Comparison of ENCODE assay signal across 20 cellular contexts in the genomic region with DNA sequence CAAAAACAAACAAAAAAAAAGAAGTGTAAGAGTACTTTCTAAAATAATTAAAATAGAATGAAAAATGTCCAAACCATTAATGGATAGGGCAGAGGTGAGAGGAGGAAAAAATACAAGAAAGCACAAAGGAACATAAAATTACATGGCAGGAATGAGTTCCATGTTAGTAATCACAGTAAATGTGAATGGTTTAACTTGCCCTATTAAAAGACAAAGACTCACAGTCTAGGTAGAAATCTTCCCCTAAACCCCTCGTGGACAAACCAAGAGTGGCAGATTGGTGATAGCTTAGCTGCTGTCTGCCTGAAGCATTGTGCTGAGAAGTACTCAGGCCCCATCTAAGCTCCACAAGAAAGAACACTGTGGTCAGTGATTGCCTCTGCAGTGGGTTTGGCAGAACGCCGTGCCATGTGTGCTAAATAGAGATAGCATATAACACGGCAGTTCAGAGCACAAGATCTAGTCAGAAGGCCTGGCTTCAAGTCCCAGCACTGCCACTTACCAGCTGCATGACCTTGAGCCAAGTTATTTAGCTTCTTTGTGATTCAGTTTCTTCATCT.
"Had no signal": no experiment of that assay in that cellular context is flagged by ENCODE, and none has a peak within 500 bp of the region (broad histone marks: within the 10 kb centered on the region; RNA-seq: fewer than 3 reads in every experiment).

No MANE protein-coding gene starts in this region.

- H3K27me3 ChIP-seq: body of pancreas, cardiac muscle cell, heart right ventricle, sigmoid colon had no signal

- H3K4me1 Mint-ChIP-seq: endodermal cell had no signal

- H3K27ac ChIP-seq: body of pancreas, cardiac muscle cell, epithelial cell of prostate, heart right ventricle, sigmoid colon had no signal

- H3K4me3 ChIP-seq: body of pancreas, cardiac muscle cell, heart right ventricle, sigmoid colon, smooth muscle cell had no signal

- H3K4me3 Mint-ChIP-seq: activated CD4-positive, alpha-beta T cell treated with anti-CD3 and anti-CD28 coated beads, Interleukin-2, amount 10 ng/mL, durations not matched to agents 7 days and 5 days; activated CD8-positive, alpha-beta memory T cell treated with anti-CD3 and anti-CD28 coated beads, Interleukin-2, amount 10 ng/mL, durations not matched to agents 7 days and 5 days; activated CD8-positive, alpha-beta T cell treated with anti-CD3 and anti-CD28 coated beads for 36 hours; endodermal cell had no signal

- H3K27me3 Mint-ChIP-seq: activated CD4-positive, alpha-beta T cell treated with anti-CD3 and anti-CD28 coated beads, Interleukin-2, amount 10 ng/mL, durations not matched to agents 7 days and 5 days; activated CD8-positive, alpha-beta memory T cell treated with anti-CD3 and anti-CD28 coated beads, Interleukin-2, amount 10 ng/mL, durations not matched to agents 7 days and 5 days; activated CD8-positive, alpha-beta T cell treated with anti-CD3 and anti-CD28 coated beads for 36 hours had no signal

- DNase-seq: activated CD4-positive, alpha-beta T cell treated with anti-CD3 and anti-CD28 coated beads, Interleukin-2, amount 10 ng/mL, durations not matched to agents 7 days and 5 days; activated CD8-positive, alpha-beta memory T cell treated with anti-CD3 and anti-CD28 coated beads, Interleukin-2, amount 10 ng/mL, durations not matched to agents 7 days and 5 days; activated CD8-positive, alpha-beta T cell treated with anti-CD3 and anti-CD28 coated beads for 36 hours; activated gamma-delta T cell; activated naive CD4-positive, alpha-beta T cell treated with anti-CD3 and anti-CD28 coated beads, Interleukin-2, amount 50 U/mL, for 16 hours; activated T-cell treated with anti-CD3 and anti-CD28 coated beads for 4 hours; body of pancreas; cortex of kidney; endodermal cell; heart right ventricle; islet precursor cell; left cardiac atrium; midbrain; occipital lobe; sigmoid colon; stimulated activated CD4-positive, alpha-beta T cell treated with anti-CD3 and anti-CD28 coated beads, Interleukin-15, amount 100 ng/mL, for 24 hours; stimulated activated naive CD4-positive, alpha-beta T cell had no signal

- H3K4me2 ChIP-seq: smooth muscle cell had no signal

- ATAC-seq: activated CD8-positive, alpha-beta memory T cell treated with anti-CD3 and anti-CD28 coated beads, Interleukin-2, amount 10 ng/mL, durations not matched to agents 7 days and 5 days; activated CD8-positive, alpha-beta T cell treated with anti-CD3 and anti-CD28 coated beads for 36 hours; body of pancreas; heart right ventricle; left cardiac atrium had no signal

- H3K27ac Mint-ChIP-seq: activated CD4-positive, alpha-beta T cell treated with anti-CD3 and anti-CD28 coated beads, Interleukin-2, amount 10 ng/mL, durations not matched to agents 7 days and 5 days; activated CD8-positive, alpha-beta memory T cell treated with anti-CD3 and anti-CD28 coated beads, Interleukin-2, amount 10 ng/mL, durations not matched to agents 7 days and 5 days; activated CD8-positive, alpha-beta T cell treated with anti-CD3 and anti-CD28 coated beads for 36 hours; endodermal cell had no signal

- H3K9me3 ChIP-seq: body of pancreas, sigmoid colon had no signal

- H3K4me1 ChIP-seq: body of pancreas, heart right ventricle, sigmoid colon had no signal
